ENCODE assay signal across 1 cellular context in genomic region chrX:44922980-44923379, GRCh38.
TF ChIP-seq lines count a peak whose summit lies in the region.

No MANE protein-coding gene starts in this region.

TF ChIP-seq in A549, 52 proteins besides CTCF, POLR2A, EP300 and RAD21 (continued from another document):
- TF ChIP-seq ELK1 (IDR thresholded peaks at IDR 0.05; ENCODE audit: low read depth, low read length) = no peak
- no peak for TF ChIP-seq KDM1A (IDR thresholded peaks at IDR 0.05; ENCODE audit: low read depth)
- TF ChIP-seq SREBF2 (IDR thresholded peaks at IDR 0.05) = no peak
TF ChIP-seq in A549: peak in this region for 0.
